17 cellular contexts compared by ENCODE assay signal in the genomic region with DNA sequence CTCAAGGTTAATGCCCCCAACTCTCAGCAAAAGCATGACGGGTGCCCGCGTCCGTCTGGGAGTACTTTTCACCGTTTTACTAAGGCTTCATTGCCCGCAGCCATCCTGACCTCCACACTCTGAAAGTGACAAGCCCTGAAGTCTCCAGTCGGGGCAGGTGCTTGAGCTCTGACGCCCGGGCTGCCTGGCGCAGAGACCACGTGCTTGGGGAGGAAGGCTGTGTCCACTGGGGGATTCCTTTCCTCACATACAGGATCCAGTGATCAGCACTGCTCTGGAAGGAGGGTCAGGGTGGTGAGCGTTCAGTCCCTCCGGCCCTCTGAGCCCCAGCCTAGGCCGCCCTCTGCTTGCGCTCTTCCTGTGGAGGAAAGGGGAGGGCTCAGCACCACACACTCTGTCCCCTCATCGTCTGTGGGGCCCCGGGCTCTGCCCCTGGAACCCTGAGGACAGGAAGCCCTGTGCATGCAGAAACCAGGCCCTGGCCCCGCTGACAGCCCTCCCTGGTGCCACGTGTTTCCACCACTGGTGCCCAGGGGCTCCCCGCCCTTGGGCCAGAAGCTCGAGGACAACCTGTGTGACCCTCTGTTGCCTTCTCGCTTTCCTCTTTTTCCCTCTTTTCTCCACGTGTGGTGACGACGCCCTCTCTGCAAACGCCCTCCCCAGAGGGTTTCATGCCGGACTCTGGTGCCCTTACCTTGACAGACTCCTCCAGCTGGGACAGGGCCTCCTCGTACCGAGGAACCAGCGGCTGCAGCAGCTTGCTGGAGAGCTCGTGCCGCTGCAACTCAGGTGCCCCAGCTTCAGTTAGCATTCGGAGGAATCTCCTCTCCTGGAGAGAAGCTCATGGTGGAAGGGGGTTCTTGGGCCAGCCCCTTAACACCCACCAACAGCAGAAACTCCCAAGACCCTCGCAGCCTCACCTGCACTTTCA. TPM values are rescaled to one million over a fixed set of nuclear protein-coding genes. Genes with fewer than 3 reads are reported as not detected.
DNase-seq lines count a peak whose midpoint lies in the region; ATAC-seq and TF ChIP-seq lines count a peak whose summit lies in the region.
"Had no signal": no experiment of that assay in that cellular context is flagged by ENCODE, and none has a peak within 500 bp of the region (broad histone marks: within the 10 kb centered on the region; RNA-seq: fewer than 3 reads in every experiment).

No MANE protein-coding gene starts in this region.

- peaks cover 7% of the 10 kb centered on the region for H3K36me3 ChIP-seq in mammary epithelial cell (ENCODE audit: insufficient read depth, low read length)

- peaks cover 10% of the 10 kb centered on the region for H3K4me1 ChIP-seq in mammary epithelial cell (ENCODE audit: insufficient read depth, low read length)

- H3K4me3 Mint-ChIP-seq in activated CD4-positive, alpha-beta memory T cell treated with anti-CD3 and anti-CD28 coated beads for 36 hours: no peak overlapping the region
- H3K4me3 Mint-ChIP-seq in activated CD4-positive, alpha-beta memory T cell treated with anti-CD3 and anti-CD28 coated beads, Interleukin-2, amount 10 ng/mL, durations not matched to agents 7 days and 5 days: no peak overlapping the region
- H3K4me3 Mint-ChIP-seq in nephron: peak overlapping the region; percentile 47 to 63 (median 59)
- no peak overlapping the region for H3K4me3 Mint-ChIP-seq in activated CD8-positive, alpha-beta T cell treated with anti-CD3 and anti-CD28 coated beads, Interleukin-2, amount 10 ng/mL, durations not matched to agents 7 days and 5 days
- no peak overlapping the region for H3K4me3 Mint-ChIP-seq in CD4-positive, alpha-beta T cell

- DNase-seq in activated CD4-positive, alpha-beta memory T cell treated with anti-CD3 and anti-CD28 coated beads for 36 hours: peak; percentile 8
- no peak for DNase-seq in activated CD4-positive, alpha-beta memory T cell treated with anti-CD3 and anti-CD28 coated beads, Interleukin-2, amount 10 ng/mL, durations not matched to agents 7 days and 5 days
- DNase-seq in D341Med (ENCODE audit: low spot score) (peak; percentile 10), mammary epithelial cell (no peak), islet precursor cell (no peak)
- no peak for DNase-seq in activated CD8-positive, alpha-beta T cell treated with anti-CD3 and anti-CD28 coated beads, Interleukin-2, amount 10 ng/mL, durations not matched to agents 7 days and 5 days
- no peak for DNase-seq in CD4-positive, alpha-beta T cell
- DNase-seq: DND-41, GM23248, NCI-H1048, NCI-H2081 treated with DMSO at 0.1 percent for 48 hours, NCI-H524 had no signal

- no peaks in the 10 kb centered on the region for H4K20me1 ChIP-seq in mammary epithelial cell (ENCODE audit: insufficient read depth, low read length)

- no peak overlapping the region for H3K27ac ChIP-seq in mammary epithelial cell (ENCODE audit: insufficient read depth, low read depth, low read length)
- H3K27ac ChIP-seq in CD4-positive, alpha-beta T cell (ENCODE audit: low read depth, low read length): no peak overlapping the region
- H3K27ac ChIP-seq: BLaER1, GM23248, KMS-11 had no signal

- intact Hi-C loops in activated CD4-positive, alpha-beta memory T cell treated with anti-CD3 and anti-CD28 coated beads for 36 hours (cut with micrococcal nuclease): no loop called here
- intact Hi-C loops in mammary epithelial cell (cut with micrococcal nuclease): no loop called here
- intact Hi-C loops in CD4-positive, alpha-beta T cell (cut with DNase I, micrococcal nuclease): no loop called here

- WGBS in mammary epithelial cell (ENCODE audit: low coverage, missing lambda C conversion rate): 98% methylated on average over 26 of the region's 34 CpGs

- no peaks in the 10 kb centered on the region for H3K27me3 Mint-ChIP-seq in activated CD4-positive, alpha-beta memory T cell treated with anti-CD3 and anti-CD28 coated beads for 36 hours
- no peaks in the 10 kb centered on the region for H3K27me3 Mint-ChIP-seq in activated CD4-positive, alpha-beta memory T cell treated with anti-CD3 and anti-CD28 coated beads, Interleukin-2, amount 10 ng/mL, durations not matched to agents 7 days and 5 days
- H3K27me3 Mint-ChIP-seq in nephron (ENCODE audit: low read depth): peaks cover 4% of the 10 kb centered on the region
- no peaks in the 10 kb centered on the region for H3K27me3 Mint-ChIP-seq in activated CD8-positive, alpha-beta T cell treated with anti-CD3 and anti-CD28 coated beads, Interleukin-2, amount 10 ng/mL, durations not matched to agents 7 days and 5 days (ENCODE audit: low read depth)
- H3K27me3 Mint-ChIP-seq in CD4-positive, alpha-beta T cell: no peaks in the 10 kb centered on the region

- dilution Hi-C loops in mammary epithelial cell (cut with HindIII; ENCODE audit: low sequenced_read_pairs): no loop called here

- POLR2A ChIA-PET in activated CD4-positive, alpha-beta memory T cell treated with anti-CD3 and anti-CD28 coated beads for 36 hours (lab: Charles Lee): interaction anchor here (0.8 to 1.0 kb wide), 2 partner anchors 15 to 53 kb away, joined by 3 read pairs; no protein-coding TSS in a partner anchor
- POLR2A ChIA-PET in activated CD4-positive, alpha-beta memory T cell treated with anti-CD3 and anti-CD28 coated beads, Interleukin-2, amount 10 ng/mL, durations not matched to agents 7 days and 5 days (lab: Charles Lee): no interaction called here
- POLR2A ChIA-PET in activated CD8-positive, alpha-beta T cell treated with anti-CD3 and anti-CD28 coated beads, Interleukin-2, amount 10 ng/mL, durations not matched to agents 7 days and 5 days (lab: Charles Lee): no interaction called here
- POLR2A ChIA-PET in CD4-positive, alpha-beta T cell (lab: Charles Lee): no interaction called here

- peaks cover 16% of the 10 kb centered on the region for H3K36me3 Mint-ChIP-seq in activated CD4-positive, alpha-beta memory T cell treated with anti-CD3 and anti-CD28 coated beads for 36 hours
- H3K36me3 Mint-ChIP-seq in activated CD4-positive, alpha-beta memory T cell treated with anti-CD3 and anti-CD28 coated beads, Interleukin-2, amount 10 ng/mL, durations not matched to agents 7 days and 5 days (ENCODE audit: low read depth): peaks cover 28% of the 10 kb centered on the region
- peaks cover 18% of the 10 kb centered on the region for H3K36me3 Mint-ChIP-seq in nephron (ENCODE audit: low read depth)
- peaks cover 24% of the 10 kb centered on the region for H3K36me3 Mint-ChIP-seq in activated CD8-positive, alpha-beta T cell treated with anti-CD3 and anti-CD28 coated beads, Interleukin-2, amount 10 ng/mL, durations not matched to agents 7 days and 5 days (ENCODE audit: low read depth)
- H3K36me3 Mint-ChIP-seq in CD4-positive, alpha-beta T cell (ENCODE audit: low read depth): peaks cover 27% of the 10 kb centered on the region

- H3K27me3 ChIP-seq in mammary epithelial cell (ENCODE audit: insufficient read depth, low read length): no peaks in the 10 kb centered on the region
- H3K27me3 ChIP-seq in CD4-positive, alpha-beta T cell (ENCODE audit: control insufficient read depth, insufficient read depth, low read length): no peaks in the 10 kb centered on the region
- H3K27me3 ChIP-seq: BLaER1 had no signal

- in situ Hi-C loops in mammary epithelial cell (cut with MboI; ENCODE audit: low sequenced_read_pairs in 2 of 2): no loop called here

- peaks cover 2% of the 10 kb centered on the region for H3K9me3 Mint-ChIP-seq in activated CD4-positive, alpha-beta memory T cell treated with anti-CD3 and anti-CD28 coated beads for 36 hours
- peaks cover 3% of the 10 kb centered on the region for H3K9me3 Mint-ChIP-seq in activated CD4-positive, alpha-beta memory T cell treated with anti-CD3 and anti-CD28 coated beads, Interleukin-2, amount 10 ng/mL, durations not matched to agents 7 days and 5 days
- H3K9me3 Mint-ChIP-seq in nephron: no peaks in the 10 kb centered on the region
- no peaks in the 10 kb centered on the region for H3K9me3 Mint-ChIP-seq in activated CD8-positive, alpha-beta T cell treated with anti-CD3 and anti-CD28 coated beads, Interleukin-2, amount 10 ng/mL, durations not matched to agents 7 days and 5 days (ENCODE audit: insufficient read depth)
- H3K9me3 Mint-ChIP-seq in CD4-positive, alpha-beta T cell: no peaks in the 10 kb centered on the region

- no peak overlapping the region for H3K27ac Mint-ChIP-seq in activated CD4-positive, alpha-beta memory T cell treated with anti-CD3 and anti-CD28 coated beads for 36 hours
- H3K27ac Mint-ChIP-seq in activated CD4-positive, alpha-beta memory T cell treated with anti-CD3 and anti-CD28 coated beads, Interleukin-2, amount 10 ng/mL, durations not matched to agents 7 days and 5 days: no peak overlapping the region
- H3K27ac Mint-ChIP-seq in nephron: no peak overlapping the region
- no peak overlapping the region for H3K27ac Mint-ChIP-seq in activated CD8-positive, alpha-beta T cell treated with anti-CD3 and anti-CD28 coated beads, Interleukin-2, amount 10 ng/mL, durations not matched to agents 7 days and 5 days
- H3K27ac Mint-ChIP-seq in CD4-positive, alpha-beta T cell: no peak overlapping the region

- H3K9me3 ChIP-seq in mammary epithelial cell (replicated peaks; ENCODE audit: insufficient read depth, low read length): no peaks in the 10 kb centered on the region
- no peaks in the 10 kb centered on the region for H3K9me3 ChIP-seq in CD4-positive, alpha-beta T cell (ENCODE audit: control insufficient read depth, low read length)
- H3K9me3 ChIP-seq: BLaER1 had no signal

- BruUV-seq in mammary epithelial cell (replicated peaks; lab: Mats Ljungman, UMichigan): TSS peak; percentile 13

- H2AFZ ChIP-seq in mammary epithelial cell (ENCODE audit: low read depth, low read length): no peak overlapping the region
- H2AFZ ChIP-seq: GM23248 had no signal

- ATAC-seq in activated CD8-positive, alpha-beta T cell treated with anti-CD3 and anti-CD28 coated beads, Interleukin-2, amount 10 ng/mL, durations not matched to agents 7 days and 5 days: no peak
- no peak for ATAC-seq in CD4-positive, alpha-beta T cell (ENCODE audit: poor library complexity)
- ATAC-seq: Panc1, Right ventricle myocardium inferior had no signal

- H3K9ac ChIP-seq in mammary epithelial cell (ENCODE audit: insufficient read depth, low read length): no peak overlapping the region
- H3K9ac ChIP-seq: BLaER1, GM23248, KMS-11 had no signal

- TF ChIP-seq CTCF in mammary epithelial cell (conservative IDR thresholded peaks at IDR 0.05 in 1 of 2, IDR thresholded peaks at IDR 0.05 in 1 of 2; ENCODE audit: extremely low read depth in 1 of 2, insufficient read depth in 1 of 2, low read depth in 1 of 2, low read length in 2 of 2) (no peak), nephron (IDR thresholded peaks at IDR 0.05; ENCODE audit: unreplicated experiment in 3 of 3) (no peak)
- TF ChIP-seq CTCF in CD4-positive, alpha-beta T cell (IDR thresholded peaks at IDR 0.05): no peak

- H3K79me2 ChIP-seq in mammary epithelial cell (ENCODE audit: insufficient read depth, low read length): peaks cover 26% of the 10 kb centered on the region

- no peak overlapping the region for H3K4me2 ChIP-seq in mammary epithelial cell (ENCODE audit: insufficient read depth, low read depth, low read length)
- H3K4me2 ChIP-seq: BLaER1, KMS-11 had no signal

- CTCF ChIA-PET in activated CD4-positive, alpha-beta memory T cell treated with anti-CD3 and anti-CD28 coated beads for 36 hours (lab: Charles Lee): interaction anchor here (1.9 kb wide), 1 partner anchor 15 kb away, joined by 5 read pairs; no protein-coding TSS in a partner anchor
- CTCF ChIA-PET in activated CD4-positive, alpha-beta memory T cell treated with anti-CD3 and anti-CD28 coated beads, Interleukin-2, amount 10 ng/mL, durations not matched to agents 7 days and 5 days (lab: Charles Lee): no interaction called here
- CTCF ChIA-PET in mammary epithelial cell (lab: Charles Lee; ENCODE audit: low non-redundant PET): no interaction called here
- CTCF ChIA-PET in activated CD8-positive, alpha-beta T cell treated with anti-CD3 and anti-CD28 coated beads, Interleukin-2, amount 10 ng/mL, durations not matched to agents 7 days and 5 days (lab: Charles Lee): interaction anchor here (1.2 kb wide), 1 partner anchor 15 kb away, joined by 3 read pairs; no protein-coding TSS in a partner anchor
- CTCF ChIA-PET in CD4-positive, alpha-beta T cell (lab: Charles Lee): no interaction called here

- peaks cover 10% of the 10 kb centered on the region for H3K4me1 Mint-ChIP-seq in activated CD4-positive, alpha-beta memory T cell treated with anti-CD3 and anti-CD28 coated beads for 36 hours (ENCODE audit: low read depth)
- peaks cover 11% of the 10 kb centered on the region for H3K4me1 Mint-ChIP-seq in activated CD4-positive, alpha-beta memory T cell treated with anti-CD3 and anti-CD28 coated beads, Interleukin-2, amount 10 ng/mL, durations not matched to agents 7 days and 5 days
- peaks cover 5% of the 10 kb centered on the region for H3K4me1 Mint-ChIP-seq in nephron
- H3K4me1 Mint-ChIP-seq in activated CD8-positive, alpha-beta T cell treated with anti-CD3 and anti-CD28 coated beads, Interleukin-2, amount 10 ng/mL, durations not matched to agents 7 days and 5 days (ENCODE audit: low read depth): peaks cover 11% of the 10 kb centered on the region
- peaks cover 7% of the 10 kb centered on the region for H3K4me1 Mint-ChIP-seq in CD4-positive, alpha-beta T cell (ENCODE audit: low read depth)

- H3K4me3 ChIP-seq in mammary epithelial cell (replicated peaks in 1 of 3; ENCODE audit: insufficient read depth in 1 of 3, low read depth in 2 of 3, low read length in 3 of 3): no peak overlapping the region
- H3K4me3 ChIP-seq: BLaER1, GM23248 had no signal

RNA-seq across cellular contexts. Expression of a gene that starts 4.9 kb away (rescaled TPM):
- total RNA-seq in activated CD4-positive, alpha-beta memory T cell treated with anti-CD3 and anti-CD28 coated beads for 36 hours: 10 to 100 TPM; 18.3 to 21.3 TPM
- 10 to 100 TPM; 17.9 to 18.6 TPM for total RNA-seq in activated CD4-positive, alpha-beta memory T cell treated with anti-CD3 and anti-CD28 coated beads, Interleukin-2, amount 10 ng/mL, durations not matched to agents 7 days and 5 days
- 10 to 100 TPM in 1 of 2 donors, 1 to 10 TPM in 1; 8.8 to 20.4 TPM for total RNA-seq in mammary epithelial cell
- 12.5 TPM for polyA plus RNA-seq in mammary epithelial cell
- polyA minus RNA-seq in mammary epithelial cell: 17.8 TPM
- 10 to 100 TPM; 27.6 to 28.4 TPM for total RNA-seq in activated CD8-positive, alpha-beta T cell treated with anti-CD3 and anti-CD28 coated beads, Interleukin-2, amount 10 ng/mL, durations not matched to agents 7 days and 5 days
- 10 to 100 TPM; 58.0 to 59.3 TPM for total RNA-seq in CD4-positive, alpha-beta T cell

RNA-seq across cellular contexts. Expression of a gene that starts 5.1 kb away (rescaled TPM):
- 10 to 100 TPM; 29.8 to 30.5 TPM for total RNA-seq in activated CD4-positive, alpha-beta memory T cell treated with anti-CD3 and anti-CD28 coated beads for 36 hours
- total RNA-seq in activated CD4-positive, alpha-beta memory T cell treated with anti-CD3 and anti-CD28 coated beads, Interleukin-2, amount 10 ng/mL, durations not matched to agents 7 days and 5 days: 10 to 100 TPM; 23.4 to 23.6 TPM
- 10 to 100 TPM; 17.5 to 27.7 TPM for total RNA-seq in mammary epithelial cell
- polyA plus RNA-seq in mammary epithelial cell: 10.3 TPM
- 7.5 TPM for polyA minus RNA-seq in mammary epithelial cell
- total RNA-seq in activated CD8-positive, alpha-beta T cell treated with anti-CD3 and anti-CD28 coated beads, Interleukin-2, amount 10 ng/mL, durations not matched to agents 7 days and 5 days: 10 to 100 TPM; 32.8 to 34.4 TPM
- 10 to 100 TPM; 21.8 to 22.3 TPM for total RNA-seq in CD4-positive, alpha-beta T cell

Comparison
In these comparisons a context has a peak if more than half of its experiments do, and no peak if none do; other contexts are left out.
1. DNase-seq: peak in activated CD4-positive, alpha-beta memory T cell treated with anti-CD3 and anti-CD28 coated beads for 36 hours (single experiment) and D341Med (single experiment); none in activated CD4-positive, alpha-beta memory T cell treated with anti-CD3 and anti-CD28 coated beads, Interleukin-2, amount 10 ng/mL, durations not matched to agents 7 days and 5 days (single experiment), mammary epithelial cell (single experiment), islet precursor cell (single experiment), activated CD8-positive, alpha-beta T cell treated with anti-CD3 and anti-CD28 coated beads, Interleukin-2, amount 10 ng/mL, durations not matched to agents 7 days and 5 days (single experiment) and CD4-positive, alpha-beta T cell (0 of 10).
2. CTCF ChIA-PET loops: an anchor here in activated CD4-positive, alpha-beta memory T cell treated with anti-CD3 and anti-CD28 coated beads for 36 hours (1.9 kb wide) and activated CD8-positive, alpha-beta T cell treated with anti-CD3 and anti-CD28 coated beads, Interleukin-2, amount 10 ng/mL, durations not matched to agents 7 days and 5 days (1.2 kb wide); none called in activated CD4-positive, alpha-beta memory T cell treated with anti-CD3 and anti-CD28 coated beads, Interleukin-2, amount 10 ng/mL, durations not matched to agents 7 days and 5 days, mammary epithelial cell and CD4-positive, alpha-beta T cell.
3. H3K4me3 Mint-ChIP-seq: peak in nephron (3 of 3); none in activated CD4-positive, alpha-beta memory T cell treated with anti-CD3 and anti-CD28 coated beads for 36 hours (single experiment), activated CD4-positive, alpha-beta memory T cell treated with anti-CD3 and anti-CD28 coated beads, Interleukin-2, amount 10 ng/mL, durations not matched to agents 7 days and 5 days (single experiment), activated CD8-positive, alpha-beta T cell treated with anti-CD3 and anti-CD28 coated beads, Interleukin-2, amount 10 ng/mL, durations not matched to agents 7 days and 5 days (single experiment) and CD4-positive, alpha-beta T cell (single experiment).